ENCODE assay signal across 9 cellular contexts in genomic region chr12:120236124-120236398, GRCh38. TPM values are rescaled to one million over a fixed set of nuclear protein-coding genes. Genes with fewer than 3 reads are reported as not detected.
A peak's percentile ranks its signal among the peaks of the same experiment; 100 is the strongest.
DNase-seq lines count a peak whose midpoint lies in the region; ATAC-seq and TF ChIP-seq lines count a peak whose summit lies in the region.
"Had no signal": no experiment of that assay in that cellular context is flagged by ENCODE, and none has a peak within 500 bp of the region (broad histone marks: within the 10 kb centered on the region; RNA-seq: fewer than 3 reads in every experiment).

No MANE protein-coding gene starts in this region.

- CTCF ChIA-PET in IMR-90 (lab: Yijun Ruan, JAX): interaction anchor here (1.4 to 2.8 kb wide), 6 partner anchors 9 to 35 kb away, joined by 6 to 14 read pairs (median 8); partner anchors contain the start of gene RPLP0

- no peak for TF ChIP-seq CTCF in IMR-90 (conservative IDR thresholded peaks at IDR 0.05; ENCODE audit: low read depth, low read length)

- H2BK5ac ChIP-seq in IMR-90 (ENCODE audit: low read depth, low read length, poor library complexity, severe bottlenecking): peak overlapping the region; percentile 93
- no peak overlapping the region for H2BK5ac ChIP-seq in mesenchymal stem cell (ENCODE audit: low read depth, low read length, poor library complexity, severe bottlenecking)

- peak overlapping the region; percentile 67 for H2AK9ac ChIP-seq in IMR-90 (replicated peaks; ENCODE audit: low read depth, low read length, poor library complexity)

- no peak for TF ChIP-seq POLR2A in IMR-90 (IDR thresholded peaks at IDR 0.05; ENCODE audit: low read depth, low read length)

- H3K9me1 ChIP-seq in IMR-90 (ENCODE audit: insufficient read depth, low read length): peaks cover 59% of the 10 kb centered on the region

- H3K4me2 ChIP-seq in IMR-90 (ENCODE audit: low read depth, low read length) (no peak overlapping the region), mesenchymal stem cell (ENCODE audit: low read length, poor library complexity, severe bottlenecking) (no peak overlapping the region)

- peaks cover 67% of the 10 kb centered on the region for H3K4me1 ChIP-seq in IMR-90 (ENCODE audit: control insufficient read depth, insufficient read depth, low read length)
- H3K4me1 ChIP-seq in mesenchymal stem cell (ENCODE audit: control insufficient read depth, insufficient read depth, low read depth, low read length): peaks cover 74% of the 10 kb centered on the region
- peaks cover 93% of the 10 kb centered on the region for H3K4me1 ChIP-seq in stomach smooth muscle (ENCODE audit: control insufficient read depth, insufficient read depth, low read length)

- H3K4me3 ChIP-seq in IMR-90 (ENCODE audit: insufficient read depth, low read depth, low read length): no peak overlapping the region
- peak overlapping the region in 1 of 2 experiments; percentile 9 for H3K4me3 ChIP-seq in mesenchymal stem cell (ENCODE audit: insufficient read depth in 1 of 2, low read depth in 1 of 2, low read length in 2 of 2)
- H3K4me3 ChIP-seq in stomach smooth muscle (ENCODE audit: low read length in 2 of 2): peak overlapping the region in 1 of 2 donors; percentile 58

- in situ Hi-C loops in IMR-90 (cut with MboI; ENCODE audit: low sequenced_read_pairs): no loop called here

- peak overlapping the region; percentile 0; the same call in 1 of the 2 replicates for H4K5ac ChIP-seq in IMR-90 (ENCODE audit: low read depth, low read length)

- H2AK5ac ChIP-seq in IMR-90 (ENCODE audit: low read depth, low read length) (peak overlapping the region; percentile 98; the same call in 1 of the 2 replicates), mesenchymal stem cell (ENCODE audit: low read length, severe bottlenecking) (peak overlapping the region; percentile 24)

- H4K8ac ChIP-seq in IMR-90 (ENCODE audit: low read depth in 2 of 2, low read length in 2 of 2): peak overlapping the region; percentile 77 to 90; a peak in 3 of 4 replicates
- H4K8ac ChIP-seq in mesenchymal stem cell (ENCODE audit: low read length): peak overlapping the region; percentile 94

- intact Hi-C loops in IMR-90 (cut with micrococcal nuclease): no loop called here

- H3K18ac ChIP-seq in IMR-90 (ENCODE audit: low read depth, low read length) (peak overlapping the region; percentile 76), mesenchymal stem cell (ENCODE audit: low read depth in 1 of 2, low read length in 2 of 2) (peak overlapping the region; percentile 84 to 96)

- H3K14ac ChIP-seq in IMR-90 (replicated peaks; ENCODE audit: low read depth, low read length): peak overlapping the region; percentile 95
- peak overlapping the region in 1 of 2 experiments; percentile 78 for H3K14ac ChIP-seq in mesenchymal stem cell (ENCODE audit: low read length in 2 of 2)

- peak overlapping the region; percentile 84 for H2BK20ac ChIP-seq in IMR-90 (ENCODE audit: low read depth, low read length)

- H2BK12ac ChIP-seq in mesenchymal stem cell (ENCODE audit: low read length in 2 of 2): peak overlapping the region; percentile 88 to 91

- peak overlapping the region; percentile 13; the same call in 1 of the 2 replicates for H3K9ac ChIP-seq in IMR-90 (ENCODE audit: low read depth, low read length)
- H3K9ac ChIP-seq in mesenchymal stem cell (ENCODE audit: low read length): peak overlapping the region; percentile 88
- H3K9ac ChIP-seq in stomach smooth muscle (ENCODE audit: low read length in 2 of 2): no peak overlapping the region

- no peaks in the 10 kb centered on the region for H3K9me3 ChIP-seq in IMR-90 (ENCODE audit: control insufficient read depth, insufficient read depth, low read length)
- no peaks in the 10 kb centered on the region for H3K9me3 ChIP-seq in mesenchymal stem cell (ENCODE audit: control insufficient read depth, low read length)
- no peaks in the 10 kb centered on the region for H3K9me3 ChIP-seq in stomach smooth muscle (ENCODE audit: control insufficient read depth in 2 of 2, low read length in 2 of 2)

- no TSS peak for BruUV-seq in IMR-90 (replicated peaks; lab: Mats Ljungman, UMichigan)

- DNase-seq in IMR-90: no peak
- DNase-seq in mesenchymal stem cell: no peak
- DNase-seq in NCI-H1092 (lab: John Stamatoyannopoulos, UW): no peak
- no peak for DNase-seq in NCI-H345 (lab: John Stamatoyannopoulos, UW)
- DNase-seq: stimulated activated naive CD4-positive, alpha-beta T cell treated with Interleukin-2 at 50 U/mL for 16 hours had no signal

- H2BK120ac ChIP-seq in IMR-90 (ENCODE audit: low read depth, low read length): peak overlapping the region; percentile 99
- peak overlapping the region; percentile 86 for H2BK120ac ChIP-seq in mesenchymal stem cell (ENCODE audit: low read depth, low read length)

- peak overlapping the region; percentile 48; the same call in 1 of the 2 replicates for H3K56ac ChIP-seq in IMR-90 (ENCODE audit: extremely low read depth, insufficient read depth, low read length)

- peak overlapping the region; percentile 4 for H2AFZ ChIP-seq in IMR-90 (replicated peaks; ENCODE audit: low read length, poor library complexity)
- H2AFZ ChIP-seq in mesenchymal stem cell (ENCODE audit: low read depth, low read length): no peak overlapping the region

- peak overlapping the region; percentile 92 for H3K23ac ChIP-seq in IMR-90 (ENCODE audit: low read depth, low read length)
- H3K23ac ChIP-seq in mesenchymal stem cell (ENCODE audit: low read length in 2 of 2): peak overlapping the region in 1 of 2 experiments; percentile 57

- dilution Hi-C loops in IMR-90 (cut with HindIII; ENCODE audit: low sequenced_read_pairs, unreplicated experiment): no loop called here

- H3K27me3 ChIP-seq in IMR-90 (ENCODE audit: control insufficient read depth, insufficient read depth, low read length) (no peaks in the 10 kb centered on the region), mesenchymal stem cell (ENCODE audit: control insufficient read depth in 1 of 2, insufficient read depth in 1 of 2, low read length in 2 of 2) (no peaks in the 10 kb centered on the region), stomach smooth muscle (ENCODE audit: control insufficient read depth in 1 of 2, insufficient read depth in 2 of 2, low read length in 2 of 2) (no peaks in the 10 kb centered on the region)

- peaks cover 12 to 80% of the 10 kb centered on the region in 2 experiments; a peak in 3 of 4 replicates for H3K79me1 ChIP-seq in IMR-90 (ENCODE audit: low read depth in 1 of 2, low read length in 2 of 2)
- H3K79me1 ChIP-seq in mesenchymal stem cell (replicated peaks; ENCODE audit: low read length, poor library complexity, severe bottlenecking): no peaks in the 10 kb centered on the region

- H3K4ac ChIP-seq in IMR-90 (ENCODE audit: low read depth, low read length): peak overlapping the region; percentile 100
- H3K4ac ChIP-seq in mesenchymal stem cell (ENCODE audit: low read depth in 1 of 2, low read length in 2 of 2): peak overlapping the region; percentile 94 to 97

- peak overlapping the region; percentile 94 for H4K91ac ChIP-seq in IMR-90 (ENCODE audit: insufficient read depth, low read depth, low read length)
- H4K91ac ChIP-seq in mesenchymal stem cell (ENCODE audit: low read length): peak overlapping the region; percentile 81

- no peak for ATAC-seq in IMR-90 (ENCODE audit: low read depth)
- ATAC-seq in GM21528 (IDR thresholded peaks at IDR 0.05; ENCODE audit: low FRiP score, unreplicated experiment): no peak

- POLR2A ChIA-PET in IMR-90 (lab: Charles Lee; ENCODE audit: unreplicated experiment): interaction anchor here (0.9 to 2.3 kb wide), 2 partner anchors 9 to 35 kb away, joined by 5 to 14 read pairs; partner anchors contain the start of gene RPLP0

- H3K36me3 ChIP-seq in IMR-90 (ENCODE audit: control insufficient read depth, insufficient read depth, low read length): no peaks in the 10 kb centered on the region
- peaks cover 8 to 16% of the 10 kb centered on the region in 2 experiments for H3K36me3 ChIP-seq in mesenchymal stem cell (ENCODE audit: control insufficient read depth in 1 of 2, insufficient read depth in 2 of 2, low read depth in 1 of 2, low read length in 2 of 2)
- H3K36me3 ChIP-seq in stomach smooth muscle (ENCODE audit: control insufficient read depth in 2 of 2, insufficient read depth in 2 of 2, low read length in 2 of 2): no peaks in the 10 kb centered on the region

- WGBS in IMR-90 (ENCODE audit: extremely low coverage in 2 of 2, insufficient read length in 1 of 2), 2 experiments: 96% methylated on average over 3 of the region's 3 CpGs; no CpG with 5 or more reads in 1 of the 2 experiments
- WGBS in mesenchymal stem cell: 84% methylated on average over 3 of the region's 3 CpGs

- H3K27ac ChIP-seq in IMR-90 (ENCODE audit: insufficient read depth, low read length) (peak overlapping the region; percentile 92), angular gyrus (ENCODE audit: low read depth, low read length) (peak overlapping the region; percentile 78), mesenchymal stem cell (ENCODE audit: low read length, poor library complexity, severe bottlenecking) (peak overlapping the region; percentile 99), stomach smooth muscle (ENCODE audit: low read length) (peak overlapping the region; percentile 95)

- peak overlapping the region; percentile 71; the same call in 2 of the 3 replicates for H2BK15ac ChIP-seq in IMR-90 (ENCODE audit: low read depth, low read length)
- peak overlapping the region; percentile 77 for H2BK15ac ChIP-seq in mesenchymal stem cell (ENCODE audit: low read depth, poor library complexity, severe bottlenecking)

- H4K20me1 ChIP-seq in IMR-90 (ENCODE audit: insufficient read depth, low read length): peaks cover 36% of the 10 kb centered on the region

- no peak for TF ChIP-seq RAD21 in IMR-90 (IDR thresholded peaks at IDR 0.05; ENCODE audit: low read length)

RNA-seq across cellular contexts. Expression of gene PXN, which starts 29.5 kb away (rescaled TPM):
- 33.9 and 46.6 TPM in 2 replicates for total RNA-seq in IMR-90 (2012; rRNA removed)
- 134 and 139 TPM in 2 replicates for polyA plus RNA-seq in IMR-90 (2012; rRNA removed)
- 104 and 123 TPM in 2 replicates for polyA plus RNA-seq in IMR-90 (2012; cell fraction: cytosol; rRNA removed)
- 210 and 333 TPM in 2 replicates for polyA plus RNA-seq in IMR-90 (2012; cell fraction: nucleus; rRNA removed; ENCODE audit: low replicate concordance)
- polyA plus RNA-seq in mesenchymal stem cell (2013, experiment 1 of 2): 90.4 TPM
- polyA plus RNA-seq in mesenchymal stem cell (2013, experiment 2 of 2): 88.1 TPM

RNA-seq across cellular contexts. Expression of gene RPLP0, which starts 35.1 kb away (rescaled TPM):
- total RNA-seq in IMR-90 (2012; rRNA removed): 4,496 and 5,401 TPM in 2 replicates
- polyA plus RNA-seq in IMR-90 (2012; rRNA removed): 5,590 and 6,356 TPM in 2 replicates
- 2,244 and 4,987 TPM in 2 replicates for polyA plus RNA-seq in IMR-90 (2012; cell fraction: cytosol; rRNA removed)
- polyA plus RNA-seq in IMR-90 (2012; cell fraction: nucleus; rRNA removed; ENCODE audit: low replicate concordance): 1,556 and 2,037 TPM in 2 replicates
- 3,349 TPM for polyA plus RNA-seq in mesenchymal stem cell (2013, experiment 1 of 2)
- polyA plus RNA-seq in mesenchymal stem cell (2013, experiment 2 of 2): 3,313 TPM

RNA-seq across cellular contexts. Expression of gene GCN1, which starts 41.5 kb away (rescaled TPM):
- total RNA-seq in IMR-90 (2012; rRNA removed): 65.8 and 77.6 TPM in 2 replicates
- polyA plus RNA-seq in IMR-90 (2012; rRNA removed): 57.8 and 76.1 TPM in 2 replicates
- 28.3 and 50.4 TPM in 2 replicates for polyA plus RNA-seq in IMR-90 (2012; cell fraction: cytosol; rRNA removed)
- polyA plus RNA-seq in IMR-90 (2012; cell fraction: nucleus; rRNA removed; ENCODE audit: low replicate concordance): 74.2 and 147 TPM in 2 replicates
- 19.7 TPM for polyA plus RNA-seq in mesenchymal stem cell (2013, experiment 1 of 2)
- polyA plus RNA-seq in mesenchymal stem cell (2013, experiment 2 of 2): 17.3 TPM

RNA-seq across cellular contexts. Expression of gene RNU4-2, which starts 55.6 kb away (rescaled TPM):
- total RNA-seq in IMR-90 (2012; rRNA removed): under 0.01 TPM in 2 replicates
- polyA plus RNA-seq in IMR-90 (2012; rRNA removed): not detected in 2 replicates
- polyA plus RNA-seq in IMR-90 (2012; cell fraction: cytosol; rRNA removed): not detected in 2 replicates
- polyA plus RNA-seq in IMR-90 (2012; cell fraction: nucleus; rRNA removed; ENCODE audit: low replicate concordance): not detected in 2 replicates
- polyA plus RNA-seq in mesenchymal stem cell (2013, experiment 1 of 2): not detected
- not detected for polyA plus RNA-seq in mesenchymal stem cell (2013, experiment 2 of 2)
- polyA plus RNA-seq: IgD-negative memory B cell had no signal

RNA-seq across cellular contexts. Expression of gene RNU4-1, which starts 57.0 kb away (rescaled TPM):
- total RNA-seq in IMR-90 (2012; rRNA removed): under 0.01 TPM in 2 replicates
- polyA plus RNA-seq in IMR-90 (2012; rRNA removed): not detected in 2 replicates
- not detected in 2 replicates for polyA plus RNA-seq in IMR-90 (2012; cell fraction: cytosol; rRNA removed)
- not detected in 2 replicates for polyA plus RNA-seq in IMR-90 (2012; cell fraction: nucleus; rRNA removed; ENCODE audit: low replicate concordance)
- polyA plus RNA-seq in mesenchymal stem cell (2013, experiment 1 of 2): not detected
- not detected for polyA plus RNA-seq in mesenchymal stem cell (2013, experiment 2 of 2)
- polyA plus RNA-seq: IgD-negative memory B cell had no signal

Comparison
In these comparisons a context has a peak if more than half of its experiments do, and no peak if none do; other contexts are left out.
1. H3K9ac ChIP-seq: peak in IMR-90 (single experiment) and mesenchymal stem cell (single experiment); none in stomach smooth muscle (0 of 2).
2. Peak in every context shown above with its lines, with median percentiles within 50 percentile points of each other: H3K27ac ChIP-seq.